Comparison of ENCODE assay signal across 25 cellular contexts in the genomic region with DNA sequence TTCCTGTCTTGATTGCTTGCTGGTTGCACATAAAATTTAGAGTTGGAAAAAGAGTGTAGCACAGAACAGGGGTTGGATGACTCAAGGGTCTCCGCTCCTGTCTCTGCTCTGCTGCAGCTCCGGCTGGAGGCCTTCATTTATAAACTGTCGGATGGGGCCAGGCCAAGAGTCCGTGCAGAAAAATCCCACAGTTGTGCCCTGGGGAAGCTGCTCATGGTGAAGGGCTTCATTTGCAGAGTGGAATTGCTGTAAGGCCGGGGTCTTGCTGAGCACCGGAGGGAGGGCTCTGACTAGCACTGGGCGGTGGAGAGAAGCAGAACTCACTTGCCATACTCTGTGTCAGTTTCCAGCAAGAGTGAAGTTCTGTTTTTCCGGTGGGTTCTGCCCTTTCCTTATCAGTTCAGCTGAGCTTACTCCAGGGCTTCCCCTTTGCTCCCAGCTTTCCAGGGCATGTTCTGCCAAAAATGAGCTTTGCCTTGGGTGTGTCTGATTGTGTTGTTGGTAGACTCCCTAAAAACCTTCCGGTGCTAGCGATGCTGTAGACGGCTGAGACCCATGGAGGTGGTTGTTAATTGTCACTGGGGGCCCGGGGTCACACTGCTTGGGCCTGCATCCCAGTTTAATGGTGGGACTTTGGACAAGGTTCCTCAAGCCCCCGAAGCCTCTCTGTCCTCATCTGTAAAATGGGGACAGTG.
A peak's percentile ranks its signal among the peaks of the same experiment; 100 is the strongest.
DNase-seq lines count a peak whose midpoint lies in the region; ATAC-seq and TF ChIP-seq lines count a peak whose summit lies in the region.
"Had no signal": no experiment of that assay in that cellular context is flagged by ENCODE, and none has a peak within 500 bp of the region (broad histone marks: within the 10 kb centered on the region; RNA-seq: fewer than 3 reads in every experiment).

No MANE protein-coding gene starts in this region.

- H3K9me3 ChIP-seq in T-helper 17 cell (ENCODE audit: control insufficient read depth, low read length, poor library complexity, severe bottlenecking) (no peaks in the 10 kb centered on the region), upper lobe of right lung (no peaks in the 10 kb centered on the region)
- H3K9me3 ChIP-seq: lower lobe of right lung, prostate gland, uterus had no signal

- ATAC-seq in T-helper 17 cell (no peak), left lobe of liver (peak; percentile 15), upper lobe of right lung (peak; percentile 51), GM18873 (IDR thresholded peaks at IDR 0.05; ENCODE audit: low FRiP score, unreplicated experiment) (no peak), GM19397 (IDR thresholded peaks at IDR 0.05; ENCODE audit: unreplicated experiment) (no peak)
- ATAC-seq: activated naive CD4-positive, alpha-beta T cell treated with anti-CD3 and anti-CD28 coated beads, Interleukin-2, amount 50 U/mL, for 72 hours; activated T-helper 17 cell treated with anti-CD3 and anti-CD28 coated beads, Interleukin-2, amount 50 U/mL, for 72 hours; foreskin keratinocyte; lower lobe of right lung; SK-N-SH treated with all-trans-retinoic acid at 6 μM for 48 hours had no signal

- TF ChIP-seq CTCF in fibroblast of the aortic adventitia (IDR thresholded peaks at IDR 0.05; ENCODE audit: insufficient read depth, low read length) (no peak), upper lobe of right lung (IDR thresholded peaks at IDR 0.05) (no peak)

- no peaks in the 10 kb centered on the region for H3K36me3 ChIP-seq in upper lobe of right lung
- H3K36me3 ChIP-seq: ascending aorta, lower lobe of right lung, prostate gland, uterus had no signal

- H3K27me3 ChIP-seq in upper lobe of right lung: no peaks in the 10 kb centered on the region
- H3K27me3 ChIP-seq: ascending aorta, hepatocyte, uterus had no signal

- no peak for DNase-seq in T-helper 17 cell
- peak; percentile 37 for DNase-seq in fibroblast of the aortic adventitia (ENCODE audit: low read depth)
- no peak for DNase-seq in left lobe of liver (ENCODE audit: low spot score)
- DNase-seq in upper lobe of right lung: no peak
- DNase-seq in NCI-H345 treated with DMSO at 0.1 percent for 48 hours (lab: John Stamatoyannopoulos, UW; ENCODE audit: unreplicated experiment): no peak
- DNase-seq in NCI-H2081 treated with DMSO at 0.1 percent for 48 hours (lab: John Stamatoyannopoulos, UW): no peak
- DNase-seq: activated CD4-positive, alpha-beta T cell treated with anti-CD3 and anti-CD28 coated beads, Interleukin-2, amount 50 U/mL, for 48 hours; activated CD4-positive, CD25-positive, alpha-beta regulatory T cell; activated CD8-positive, alpha-beta memory T cell treated with anti-CD3 and anti-CD28 coated beads, Interleukin-2, amount 50 U/mL, for 4 hours; C1 segment of cervical spinal cord; cerebellar nuclear complex; foreskin keratinocyte; H7; lower lobe of right lung; NCI-H187 had no signal

- no peak overlapping the region for H3K27ac ChIP-seq in upper lobe of right lung
- H3K27ac ChIP-seq: foreskin keratinocyte, hepatocyte, lower lobe of right lung, prostate gland had no signal

- H3K27ac Mint-ChIP-seq in T-helper 17 cell: peak overlapping the region; percentile 59
- H3K27ac Mint-ChIP-seq: activated naive CD4-positive, alpha-beta T cell treated with anti-CD3 and anti-CD28 coated beads, Interleukin-2, amount 50 U/mL, for 72 hours; activated T-helper 17 cell treated with anti-CD3 and anti-CD28 coated beads, Interleukin-2, amount 50 U/mL, for 72 hours; T-helper 2 cell treated with Interferon-gamma antibody and Interleukin-4, amounts not matched to agents 5 μg/mL and 100 μg/mL, for 36 hours had no signal

- H3K4me1 ChIP-seq in upper lobe of right lung: peaks cover 8% of the 10 kb centered on the region
- H3K4me1 ChIP-seq: prostate gland had no signal

- H3K4me3 ChIP-seq in fibroblast of the aortic adventitia (ENCODE audit: low read depth, low read length): no peak overlapping the region
- no peak overlapping the region for H3K4me3 ChIP-seq in upper lobe of right lung
- H3K4me3 ChIP-seq: ascending aorta, hepatocyte, lower lobe of right lung, prostate gland, uterus had no signal

- no peaks in the 10 kb centered on the region for H3K36me3 Mint-ChIP-seq in T-helper 17 cell (ENCODE audit: low read depth)

- intact Hi-C loops in upper lobe of right lung (cut with DNase I): no loop called here

- no peak overlapping the region for H3K4me3 Mint-ChIP-seq in T-helper 17 cell
- H3K4me3 Mint-ChIP-seq: activated T-helper 17 cell treated with anti-CD3 and anti-CD28 coated beads, Interleukin-2, amount 50 U/mL, for 72 hours; T-helper 2 cell treated with Interferon-gamma antibody and Interleukin-4, amounts not matched to agents 5 μg/mL and 100 μg/mL, for 36 hours had no signal

- H3K27me3 Mint-ChIP-seq in T-helper 17 cell: no peaks in the 10 kb centered on the region
- H3K27me3 Mint-ChIP-seq: activated T-helper 17 cell treated with anti-CD3 and anti-CD28 coated beads, Interleukin-2, amount 50 U/mL, for 72 hours had no signal

- peaks cover 12% of the 10 kb centered on the region for H3K4me1 Mint-ChIP-seq in T-helper 17 cell

Comparison
In these comparisons a context has a peak if more than half of its experiments do, and no peak if none do; other contexts are left out.
1. ATAC-seq: peak in left lobe of liver (single experiment) and upper lobe of right lung (single experiment); none in T-helper 17 cell (single experiment), GM18873 (single experiment) and GM19397 (single experiment).